19 cellular contexts compared by ENCODE assay signal in genomic region chr13:57857945-57858344, GRCh38.
DNase-seq lines count a peak whose midpoint lies in the region; FAIRE-seq and TF ChIP-seq lines count a peak whose summit lies in the region.
"Had no signal": no experiment of that assay in that cellular context is flagged by ENCODE, and none has a peak within 500 bp of the region (broad histone marks: within the 10 kb centered on the region; RNA-seq: fewer than 3 reads in every experiment).

No MANE protein-coding gene starts in this region.

- H3K27me3 ChIP-seq in left ventricle myocardium inferior (ENCODE audit: low read depth) = no peaks in the 10 kb centered on the region

- intact Hi-C loops in left ventricle myocardium inferior (cut with micrococcal nuclease) = loop anchor here (5.0 kb wide), 1 partner anchor 231 kb away; no protein-coding TSS in a partner anchor
- intact Hi-C loops in cardiac septum (cut with DNase I) = loop anchor here (5.0 kb wide), 1 partner anchor 226 kb away; the partner anchor contains the start of gene PCDH17

- no peaks in the 10 kb centered on the region for H3K9me3 ChIP-seq in left ventricle myocardium inferior (replicated peaks)

- H3K4me3 ChIP-seq in left ventricle myocardium inferior = no peak overlapping the region
- H3K4me3 ChIP-seq: GM23248, PC-9 had no signal

- DNase-seq in left ventricle myocardium inferior (no peak), cardiac septum (ENCODE audit: low spot score) (no peak), RKO (ENCODE audit: low spot score) (peak; percentile 4), frontal cortex (ENCODE audit: low spot score in 2 of 2) (peak in 1 of 2 donors; percentile 1), superior temporal gyrus (ENCODE audit: extremely low spot score) (peak; percentile 69), glutamatergic neuron (no peak), DMS114 treated with DMSO at 0.1 percent for 48 hours (lab: John Stamatoyannopoulos, UW; ENCODE audit: unreplicated experiment) (no peak), SHP77 treated with DMSO at 0.1 percent for 48 hours (lab: John Stamatoyannopoulos, UW) (no peak)
- DNase-seq: GM23248, HCEC 1CT, MM.1S, NCI-H1105, NCI-H1694 treated with DMSO at 0.1 percent for 48 hours, NCI-H2107, NCI-H510A, NCI-H774, PC-9 had no signal

- peak; percentile 25 for TF ChIP-seq CTCF in left ventricle myocardium inferior (IDR thresholded peaks at IDR 0.05; ENCODE audit: borderline replicate concordance)
- no peak for TF ChIP-seq CTCF in glutamatergic neuron (IDR thresholded peaks at IDR 0.05; ENCODE audit: partially characterized antibody, unreplicated experiment)

- H3K4me1 ChIP-seq in left ventricle myocardium inferior = no peaks in the 10 kb centered on the region

- H3K36me3 Mint-ChIP-seq in glutamatergic neuron (ENCODE audit: unreplicated experiment) = no peaks in the 10 kb centered on the region
- H3K36me3 Mint-ChIP-seq: CD14-positive monocyte had no signal

- H3K9me3 Mint-ChIP-seq in glutamatergic neuron (ENCODE audit: unreplicated experiment) = no peaks in the 10 kb centered on the region
- H3K9me3 Mint-ChIP-seq: CD14-positive monocyte had no signal

- H3K27ac ChIP-seq in left ventricle myocardium inferior (replicated peaks) = no peak overlapping the region
- H3K27ac ChIP-seq: GM23248, PC-9 had no signal

- no peaks in the 10 kb centered on the region for H3K36me3 ChIP-seq in left ventricle myocardium inferior

- FAIRE-seq in frontal cortex (lab: Jason Lieb, UNC) = peak; percentile 84
- FAIRE-seq: GM12891 had no signal

- no peak overlapping the region for H3K27ac Mint-ChIP-seq in glutamatergic neuron (ENCODE audit: unreplicated experiment)
- H3K27ac Mint-ChIP-seq: CD14-positive monocyte had no signal

- H3K4me1 Mint-ChIP-seq in glutamatergic neuron (ENCODE audit: low read depth, unreplicated experiment) = no peaks in the 10 kb centered on the region
- H3K4me1 Mint-ChIP-seq: CD14-positive monocyte had no signal

- no peaks in the 10 kb centered on the region for H3K27me3 Mint-ChIP-seq in glutamatergic neuron (ENCODE audit: unreplicated experiment)

- no peak overlapping the region for H3K4me3 Mint-ChIP-seq in glutamatergic neuron (ENCODE audit: unreplicated experiment)
- H3K4me3 Mint-ChIP-seq: CD14-positive monocyte had no signal

Comparison
In these comparisons a context has a peak if more than half of its experiments do, and no peak if none do; other contexts are left out.
1. DNase-seq: peak in RKO (single experiment) and superior temporal gyrus (single experiment); none in left ventricle myocardium inferior (single experiment), cardiac septum (single experiment), glutamatergic neuron (single experiment), DMS114 treated with DMSO at 0.1 percent for 48 hours (single experiment) and SHP77 treated with DMSO at 0.1 percent for 48 hours (single experiment).